Comparison of ENCODE assay signal across 19 cellular contexts in genomic region chr5:178383919-178384814, GRCh38.
DNase-seq lines count a peak whose midpoint lies in the region; ATAC-seq lines count a peak whose summit lies in the region.
"Had no signal": no experiment of that assay in that cellular context is flagged by ENCODE, and none has a peak within 500 bp of the region (broad histone marks: within the 10 kb centered on the region; RNA-seq: fewer than 3 reads in every experiment).

No MANE protein-coding gene starts in this region.

- peak; percentile 85 for DNase-seq in H7
- peak; percentile 66 for DNase-seq in iPS-NIHi11 (ENCODE audit: low spot score)
- no peak for DNase-seq in DMS53 treated with DMSO at 0.1 percent for 48 hours (lab: John Stamatoyannopoulos, UW; ENCODE audit: unreplicated experiment)
- no peak for DNase-seq in mesenchymal stem cell
- DNase-seq: activated CD4-positive, alpha-beta T cell treated with anti-CD3 and anti-CD28 coated beads for 48 hours; Calu3; GF-D8; left colon; NCI-H1417; NCI-H345; NK-92 treated with Interleukin-12 subunit alpha and Interleukin-12 subunit beta, amount 100 ng/mL, for 24 hours; SW 1271 had no signal

- H2AK5ac ChIP-seq in mesenchymal stem cell (ENCODE audit: low read length, severe bottlenecking): no peak overlapping the region

- intact Hi-C loops in dendritic cell treated with granulocyte-macrophage colony-stimulating factor and Interleukin-4, amounts not matched to agents 40 ng/mL and 50 ng/mL, for 4 days (cut with micrococcal nuclease): no loop called here

- H2BK5ac ChIP-seq in mesenchymal stem cell (ENCODE audit: low read depth, low read length, poor library complexity, severe bottlenecking): no peak overlapping the region

- no peak for ATAC-seq in GM18858 (IDR thresholded peaks at IDR 0.05; ENCODE audit: unreplicated experiment)
- ATAC-seq: GM12878, left colon had no signal

- H3K9me3 ChIP-seq in mesenchymal stem cell (ENCODE audit: control insufficient read depth, low read length): no peaks in the 10 kb centered on the region

- H2AFZ ChIP-seq in mesenchymal stem cell (ENCODE audit: low read depth, low read length): no peak overlapping the region
- H2AFZ ChIP-seq: parathyroid adenoma had no signal

- WGBS in mesenchymal stem cell: 63% methylated on average over 39 of the region's 42 CpGs

- no peak overlapping the region for H3K4me3 ChIP-seq in H7 (ENCODE audit: insufficient read depth, low read depth, low read length)
- peak overlapping the region; percentile 33 for H3K4me3 ChIP-seq in rectal smooth muscle tissue (ENCODE audit: low read length)
- no peak overlapping the region for H3K4me3 ChIP-seq in mesenchymal stem cell (ENCODE audit: insufficient read depth in 1 of 2, low read depth in 1 of 2, low read length in 2 of 2)
- H3K4me3 ChIP-seq: GM12878 had no signal

- H3K9me3 Mint-ChIP-seq in dendritic cell treated with granulocyte-macrophage colony-stimulating factor and Interleukin-4, amounts not matched to agents 40 ng/mL and 50 ng/mL, for 4 days: no peaks in the 10 kb centered on the region

- H3K4me2 ChIP-seq in mesenchymal stem cell (ENCODE audit: low read length, poor library complexity, severe bottlenecking): no peak overlapping the region

- H3K18ac ChIP-seq in mesenchymal stem cell (ENCODE audit: low read depth in 1 of 2, low read length in 2 of 2): no peak overlapping the region

- H3K4me1 Mint-ChIP-seq in dendritic cell treated with granulocyte-macrophage colony-stimulating factor and Interleukin-4, amounts not matched to agents 40 ng/mL and 50 ng/mL, for 4 days (ENCODE audit: low read depth): peaks cover 54% of the 10 kb centered on the region

- H4K91ac ChIP-seq in mesenchymal stem cell (ENCODE audit: low read length): no peak overlapping the region

- H3K36me3 Mint-ChIP-seq in dendritic cell treated with granulocyte-macrophage colony-stimulating factor and Interleukin-4, amounts not matched to agents 40 ng/mL and 50 ng/mL, for 4 days (ENCODE audit: low read depth): no peaks in the 10 kb centered on the region

- H3K9ac ChIP-seq in rectal smooth muscle tissue (ENCODE audit: low read length) (no peak overlapping the region), mesenchymal stem cell (ENCODE audit: low read length) (no peak overlapping the region)
- H3K9ac ChIP-seq: parathyroid adenoma had no signal

- H3K4me1 ChIP-seq in rectal smooth muscle tissue (ENCODE audit: control insufficient read depth, insufficient read depth, low read length) (no peaks in the 10 kb centered on the region), mesenchymal stem cell (ENCODE audit: control insufficient read depth, insufficient read depth, low read depth, low read length) (no peaks in the 10 kb centered on the region)

- no peak overlapping the region for H2BK15ac ChIP-seq in mesenchymal stem cell (ENCODE audit: low read depth, poor library complexity, severe bottlenecking)

- no peak overlapping the region for H4K8ac ChIP-seq in mesenchymal stem cell (ENCODE audit: low read length)

- H3K27ac ChIP-seq in rectal smooth muscle tissue (ENCODE audit: low read depth, low read length) (no peak overlapping the region), mesenchymal stem cell (ENCODE audit: low read length, poor library complexity, severe bottlenecking) (no peak overlapping the region)
- H3K27ac ChIP-seq: parathyroid adenoma, RWPE1 had no signal

- H3K36me3 ChIP-seq in H7 (replicated peaks; ENCODE audit: control insufficient read depth, insufficient read depth, low read length) (no peaks in the 10 kb centered on the region), rectal smooth muscle tissue (ENCODE audit: control insufficient read depth, insufficient read depth, low read length) (no peaks in the 10 kb centered on the region), mesenchymal stem cell (ENCODE audit: control insufficient read depth in 1 of 2, insufficient read depth in 2 of 2, low read depth in 1 of 2, low read length in 2 of 2) (no peaks in the 10 kb centered on the region)

- H2BK120ac ChIP-seq in mesenchymal stem cell (ENCODE audit: low read depth, low read length): no peak overlapping the region

- H3K23ac ChIP-seq in mesenchymal stem cell (ENCODE audit: low read length in 2 of 2): no peak overlapping the region

- no peak overlapping the region for H3K4me3 Mint-ChIP-seq in dendritic cell treated with granulocyte-macrophage colony-stimulating factor and Interleukin-4, amounts not matched to agents 40 ng/mL and 50 ng/mL, for 4 days
- H3K4me3 Mint-ChIP-seq: B cell had no signal

- peaks cover 12% of the 10 kb centered on the region for H3K27me3 Mint-ChIP-seq in dendritic cell treated with granulocyte-macrophage colony-stimulating factor and Interleukin-4, amounts not matched to agents 40 ng/mL and 50 ng/mL, for 4 days

- H3K27me3 ChIP-seq in H7 (ENCODE audit: control insufficient read depth, insufficient read depth, low read length) (no peaks in the 10 kb centered on the region), rectal smooth muscle tissue (ENCODE audit: control insufficient read depth, insufficient read depth, low read length) (peaks cover 2% of the 10 kb centered on the region), mesenchymal stem cell (ENCODE audit: control insufficient read depth in 1 of 2, insufficient read depth in 1 of 2, low read length in 2 of 2) (peaks cover 0 to 61% of the 10 kb centered on the region in 2 experiments)

- no peaks in the 10 kb centered on the region for H3K79me1 ChIP-seq in mesenchymal stem cell (replicated peaks; ENCODE audit: low read length, poor library complexity, severe bottlenecking)

- H3K27ac Mint-ChIP-seq in dendritic cell treated with granulocyte-macrophage colony-stimulating factor and Interleukin-4, amounts not matched to agents 40 ng/mL and 50 ng/mL, for 4 days: peak overlapping the region; percentile 37
- H3K27ac Mint-ChIP-seq: B cell had no signal

- no peak overlapping the region for H3K14ac ChIP-seq in mesenchymal stem cell (ENCODE audit: low read length in 2 of 2)

- no peak overlapping the region for H2BK12ac ChIP-seq in mesenchymal stem cell (ENCODE audit: low read length in 2 of 2)

- no peak overlapping the region for H3K4ac ChIP-seq in mesenchymal stem cell (ENCODE audit: low read depth in 1 of 2, low read length in 2 of 2)

Comparison
In these comparisons a context has a peak if more than half of its experiments do, and no peak if none do; other contexts are left out.
1. DNase-seq: peak in H7 (single experiment) and iPS-NIHi11 (single experiment); none in DMS53 treated with DMSO at 0.1 percent for 48 hours (single experiment) and mesenchymal stem cell (single experiment).